19 cellular contexts compared by ENCODE assay signal in genomic region chr5:30808996-30809395, GRCh38.
DNase-seq lines count a peak whose midpoint lies in the region; ATAC-seq and TF ChIP-seq lines count a peak whose summit lies in the region.
"Had no signal": no experiment of that assay in that cellular context is flagged by ENCODE, and none has a peak within 500 bp of the region (broad histone marks: within the 10 kb centered on the region; RNA-seq: fewer than 3 reads in every experiment).

No MANE protein-coding gene starts in this region.

- no peaks in the 10 kb centered on the region for H3K9me3 ChIP-seq in cardiac muscle cell (ENCODE audit: low read depth)
- H3K9me3 ChIP-seq in right cardiac atrium (ENCODE audit: control insufficient read depth, low read length): peaks cover 1% of the 10 kb centered on the region
- no peaks in the 10 kb centered on the region for H3K9me3 ChIP-seq in SJCRH30 (replicated peaks)

- intact Hi-C loops in right cardiac atrium (cut with DNase I): loop anchor here in 3 of 4 donors (10.0 kb wide), 1 partner anchor 376 kb away; no protein-coding TSS in a partner anchor

- H3K27ac ChIP-seq in cardiac muscle cell (no peak overlapping the region), right cardiac atrium (ENCODE audit: low read length) (no peak overlapping the region), SJCRH30 (no peak overlapping the region)
- H3K27ac ChIP-seq: foreskin keratinocyte had no signal

- H3K4me1 Mint-ChIP-seq in activated naive CD8-positive, alpha-beta T cell treated with anti-CD3 and anti-CD28 coated beads, Interleukin-2, amount 50 U/mL, for 24 hours: no peaks in the 10 kb centered on the region
- H3K4me1 Mint-ChIP-seq: B cell; immature natural killer cell; stimulated activated memory B cell treated with anti-CD40 and anti-IgM and Interleukin-4, amounts not matched to agents 10 μg/mL and 1 μg/mL and 100 μg/mL, for 72 hours had no signal

- no peak for TF ChIP-seq CTCF in cardiac muscle cell (IDR thresholded peaks at IDR 0.05; ENCODE audit: low read depth, low read length)
- no peak for TF ChIP-seq CTCF in fibroblast of pulmonary artery (IDR thresholded peaks at IDR 0.05; ENCODE audit: low read length, missing control alignments)

- peak; percentile 1 to 28 for DNase-seq in cardiac muscle cell (ENCODE audit: low read depth in 1 of 2, low spot score in 1 of 2)
- no peak for DNase-seq in right cardiac atrium
- DNase-seq in SJCRH30: peak; percentile 4 to 45
- peak; percentile 21 for DNase-seq in fibroblast of pulmonary artery (ENCODE audit: low read depth)
- no peak for DNase-seq in stimulated activated CD4-positive, alpha-beta T cell treated with anti-CD3 and anti-CD28 coated beads, Interleukin-2, amount 100 ng/mL, for 48 hours
- no peak for DNase-seq in activated naive CD8-positive, alpha-beta T cell treated with anti-CD3 and anti-CD28 coated beads, Interleukin-2, amount 50 U/mL, for 24 hours
- DNase-seq in NCI-H128 (lab: John Stamatoyannopoulos, UW; ENCODE audit: unreplicated experiment): no peak
- DNase-seq in NCI-H2107 treated with DMSO at 0.1 percent for 48 hours (lab: John Stamatoyannopoulos, UW; ENCODE audit: unreplicated experiment): no peak
- DNase-seq: activated naive CD4-positive, alpha-beta T cell treated with Interleukin-2 at 50 U/mL for 16 hours; caudate nucleus; DMS153; effector memory CD8-positive, alpha-beta T cell; foreskin keratinocyte; immature natural killer cell; midbrain; nucleus accumbens; trophoblast cell had no signal

- WGBS in right cardiac atrium: 32% methylated on average over 2 of the region's 2 CpGs

- no peak overlapping the region for H3K4me3 ChIP-seq in cardiac muscle cell
- no peak overlapping the region for H3K4me3 ChIP-seq in right cardiac atrium (ENCODE audit: low read length)
- H3K4me3 ChIP-seq in SJCRH30: no peak overlapping the region
- no peak overlapping the region for H3K4me3 ChIP-seq in fibroblast of pulmonary artery (replicated peaks; ENCODE audit: low read depth, low read length)

- no peak for ATAC-seq in right cardiac atrium
- no peak for ATAC-seq in activated naive CD8-positive, alpha-beta T cell treated with anti-CD3 and anti-CD28 coated beads, Interleukin-2, amount 50 U/mL, for 24 hours
- ATAC-seq: effector memory CD8-positive, alpha-beta T cell; foreskin keratinocyte; stimulated activated memory B cell treated with anti-CD40 and anti-IgM and Interleukin-4, amounts not matched to agents 10 μg/mL and 1 μg/mL and 100 μg/mL, for 72 hours had no signal

- no peaks in the 10 kb centered on the region for H3K27me3 ChIP-seq in cardiac muscle cell
- no peaks in the 10 kb centered on the region for H3K27me3 ChIP-seq in right cardiac atrium (ENCODE audit: control insufficient read depth, insufficient read depth)
- no peaks in the 10 kb centered on the region for H3K27me3 ChIP-seq in SJCRH30
- H3K27me3 ChIP-seq: foreskin keratinocyte had no signal

- no peaks in the 10 kb centered on the region for H3K36me3 ChIP-seq in cardiac muscle cell
- no peaks in the 10 kb centered on the region for H3K36me3 ChIP-seq in SJCRH30

- peaks cover 25% of the 10 kb centered on the region for H3K9me3 Mint-ChIP-seq in activated naive CD8-positive, alpha-beta T cell treated with anti-CD3 and anti-CD28 coated beads, Interleukin-2, amount 50 U/mL, for 24 hours

- no peaks in the 10 kb centered on the region for H3K36me3 Mint-ChIP-seq in activated naive CD8-positive, alpha-beta T cell treated with anti-CD3 and anti-CD28 coated beads, Interleukin-2, amount 50 U/mL, for 24 hours (ENCODE audit: low read depth)
- H3K36me3 Mint-ChIP-seq: stimulated activated memory B cell treated with anti-CD40 and anti-IgM and Interleukin-4, amounts not matched to agents 10 μg/mL and 1 μg/mL and 100 μg/mL, for 72 hours had no signal

- H3K27ac Mint-ChIP-seq in activated naive CD8-positive, alpha-beta T cell treated with anti-CD3 and anti-CD28 coated beads, Interleukin-2, amount 50 U/mL, for 24 hours: no peak overlapping the region
- H3K27ac Mint-ChIP-seq: B cell; effector memory CD8-positive, alpha-beta T cell; immature natural killer cell; stimulated activated memory B cell treated with anti-CD40 and anti-IgM and Interleukin-4, amounts not matched to agents 10 μg/mL and 1 μg/mL and 100 μg/mL, for 72 hours had no signal

- no peaks in the 10 kb centered on the region for H3K27me3 Mint-ChIP-seq in activated naive CD8-positive, alpha-beta T cell treated with anti-CD3 and anti-CD28 coated beads, Interleukin-2, amount 50 U/mL, for 24 hours
- H3K27me3 Mint-ChIP-seq: B cell; effector memory CD8-positive, alpha-beta T cell; stimulated activated memory B cell treated with anti-CD40 and anti-IgM and Interleukin-4, amounts not matched to agents 10 μg/mL and 1 μg/mL and 100 μg/mL, for 72 hours had no signal

- H3K4me1 ChIP-seq in cardiac muscle cell (ENCODE audit: low read depth) (no peaks in the 10 kb centered on the region), right cardiac atrium (ENCODE audit: control insufficient read depth, insufficient read depth, low read length) (no peaks in the 10 kb centered on the region), SJCRH30 (no peaks in the 10 kb centered on the region)
- H3K4me1 ChIP-seq: foreskin keratinocyte had no signal

- H3K4me3 Mint-ChIP-seq in activated naive CD8-positive, alpha-beta T cell treated with anti-CD3 and anti-CD28 coated beads, Interleukin-2, amount 50 U/mL, for 24 hours: no peak overlapping the region
- H3K4me3 Mint-ChIP-seq: B cell; effector memory CD8-positive, alpha-beta T cell; immature natural killer cell; stimulated activated memory B cell treated with anti-CD40 and anti-IgM and Interleukin-4, amounts not matched to agents 10 μg/mL and 1 μg/mL and 100 μg/mL, for 72 hours had no signal

Comparison
In these comparisons a context has a peak if more than half of its experiments do, and no peak if none do; other contexts are left out.
1. DNase-seq: peak in cardiac muscle cell (2 of 2), SJCRH30 (2 of 2) and fibroblast of pulmonary artery (single experiment); none in right cardiac atrium (0 of 3), stimulated activated CD4-positive, alpha-beta T cell treated with anti-CD3 and anti-CD28 coated beads, Interleukin-2, amount 100 ng/mL, for 48 hours (0 of 2), activated naive CD8-positive, alpha-beta T cell treated with anti-CD3 and anti-CD28 coated beads, Interleukin-2, amount 50 U/mL, for 24 hours (single experiment), NCI-H128 (single experiment) and NCI-H2107 treated with DMSO at 0.1 percent for 48 hours (single experiment).